In genomic region chr1:161647507-161648360, GRCh38 we compare ENCODE assay signal across 10 cellular contexts. TPM values are rescaled to one million over a fixed set of nuclear protein-coding genes. Genes with fewer than 3 reads are reported as not detected.
A peak's percentile ranks its signal among the peaks of the same experiment; 100 is the strongest.
DNase-seq lines count a peak whose midpoint lies in the region; ATAC-seq, FAIRE-seq and TF ChIP-seq lines count a peak whose summit lies in the region.
"Not testable (repeated sequence)": the region's sequence is repeated elsewhere in the genome, so short reads cannot be mapped to it uniquely, and the experiment has no call there.
"Had no signal": no experiment of that assay in that cellular context is flagged by ENCODE, and none has a peak within 500 bp of the region (broad histone marks: within the 10 kb centered on the region; RNA-seq: fewer than 3 reads in every experiment).

No MANE protein-coding gene starts in this region.

- H3K4me3 Mint-ChIP-seq in CD4-positive, alpha-beta memory T cell = not testable (repeated sequence)

- H3K79me2 ChIP-seq in MM.1S (ENCODE audit: low read length); PC-9 (ENCODE audit: low read depth): not testable (repeated sequence)

- H3K14ac ChIP-seq in mesenchymal stem cell (ENCODE audit: low read length in 2 of 2) = not testable (repeated sequence)

- intact Hi-C loops in CD4-positive, alpha-beta memory T cell (cut with micrococcal nuclease) = loop anchor here (1.0 to 10.0 kb wide), 2 partner anchors 94 to 163 kb away; no protein-coding TSS in a partner anchor
- intact Hi-C loops in PC-9 (cut with micrococcal nuclease; ENCODE audit: unreplicated experiment) = not testable (repeated sequence)

- not testable (repeated sequence) for H3K4ac ChIP-seq in mesenchymal stem cell (ENCODE audit: low read depth in 1 of 2, low read length in 2 of 2)

- H3K4me3 ChIP-seq in CD4-positive, alpha-beta memory T cell (ENCODE audit: low read length in 2 of 2); MM.1S (ENCODE audit: low read length); PC-9; astrocyte of the cerebellum (ENCODE audit: low read depth, low read length); fibroblast of villous mesenchyme (ENCODE audit: low read depth, low read length); mesenchymal stem cell (ENCODE audit: insufficient read depth in 1 of 2, low read depth in 1 of 2, low read length in 2 of 2): not testable (repeated sequence)

- not testable (repeated sequence) for H3K27ac ChIP-seq in CD4-positive, alpha-beta memory T cell (ENCODE audit: low read depth, low read length); MM.1S (ENCODE audit: low read length); PC-9; mesenchymal stem cell (ENCODE audit: low read length, poor library complexity, severe bottlenecking)

- H3K9ac ChIP-seq in MM.1S (ENCODE audit: low read length); mesenchymal stem cell (ENCODE audit: low read length): not testable (repeated sequence)

- H3K9me3 Mint-ChIP-seq in CD4-positive, alpha-beta memory T cell = not testable (repeated sequence)

- not testable (repeated sequence) for H3K36me3 ChIP-seq in CD4-positive, alpha-beta memory T cell (ENCODE audit: insufficient read depth, low read length); MM.1S (replicated peaks; ENCODE audit: insufficient read depth, low read length); PC-9 (ENCODE audit: low read depth); mesenchymal stem cell (ENCODE audit: control insufficient read depth in 1 of 2, insufficient read depth in 2 of 2, low read depth in 1 of 2, low read length in 2 of 2)

- not testable (repeated sequence) for H3K27me3 Mint-ChIP-seq in CD4-positive, alpha-beta memory T cell

- ATAC-seq in stimulated activated naive CD8-positive, alpha-beta T cell treated with anti-CD3 and anti-CD28 coated beads, Interleukin-15, Interleukin-2, amounts not matched to agents 100 U/mL and 50 U/mL, for 24 hours = peak; percentile 59

- H3K79me1 ChIP-seq in mesenchymal stem cell (replicated peaks; ENCODE audit: low read length, poor library complexity, severe bottlenecking) = not testable (repeated sequence)

- not testable (repeated sequence) for H2BK5ac ChIP-seq in mesenchymal stem cell (ENCODE audit: low read depth, low read length, poor library complexity, severe bottlenecking)

- TF ChIP-seq CTCF in MM.1S (IDR thresholded peaks at IDR 0.05; ENCODE audit: low read length) (peak; percentile 29; the same call in 1 of the 2 replicates), PC-9 (conservative IDR thresholded peaks at IDR 0.05) (peak; percentile 68), fibroblast of villous mesenchyme (IDR thresholded peaks at IDR 0.05; ENCODE audit: insufficient read depth, low read depth, low read length) (peak; percentile 53)
- not testable (repeated sequence) for TF ChIP-seq CTCF in astrocyte of the cerebellum (IDR thresholded peaks at IDR 0.05; ENCODE audit: low read depth, low read length, missing control alignments)

- not testable (repeated sequence) for H4K8ac ChIP-seq in mesenchymal stem cell (ENCODE audit: low read length)

- not testable (repeated sequence) for H3K18ac ChIP-seq in mesenchymal stem cell (ENCODE audit: low read depth in 1 of 2, low read length in 2 of 2)

- not testable (repeated sequence) for H3K4me1 Mint-ChIP-seq in CD4-positive, alpha-beta memory T cell

- H2AK5ac ChIP-seq in mesenchymal stem cell (ENCODE audit: low read length, severe bottlenecking) = not testable (repeated sequence)

- CTCF ChIA-PET in CD4-positive, alpha-beta memory T cell (lab: Charles Lee; ENCODE audit: partially characterized antibody) = interaction anchor here (0.8 to 2.3 kb wide), 4 partner anchors 60 to 92 kb away, joined by 3 to 38 read pairs (median 4); no protein-coding TSS in a partner anchor
- CTCF ChIA-PET in PC-9 (lab: Charles Lee) = not testable (repeated sequence)

- 75% methylated on average over 10 of the region's 13 CpGs for WGBS in mesenchymal stem cell

- not testable (repeated sequence) for H3K9me2 ChIP-seq in MM.1S (replicated peaks; ENCODE audit: insufficient read depth, low read length); PC-9 (ENCODE audit: insufficient read depth)

- H3K27me3 ChIP-seq in CD4-positive, alpha-beta memory T cell (ENCODE audit: insufficient read depth, low read length); MM.1S (replicated peaks; ENCODE audit: insufficient read depth, low read length); PC-9 (ENCODE audit: insufficient read depth, low read depth); mesenchymal stem cell (ENCODE audit: control insufficient read depth in 1 of 2, insufficient read depth in 1 of 2, low read length in 2 of 2): not testable (repeated sequence)

- not testable (repeated sequence) for H4K91ac ChIP-seq in mesenchymal stem cell (ENCODE audit: low read length)

- H3K27ac Mint-ChIP-seq in CD4-positive, alpha-beta memory T cell = not testable (repeated sequence)

- peak; percentile 90 for FAIRE-seq in GM18507 (lab: Jason Lieb, UNC)

- not testable (repeated sequence) for H3F3A ChIP-seq in MM.1S (ENCODE audit: insufficient read depth, low read length); PC-9 (ENCODE audit: insufficient read depth, low read depth)

- POLR2A ChIA-PET in CD4-positive, alpha-beta memory T cell (lab: Charles Lee; ENCODE audit: partially characterized antibody) = interaction anchor here (0.9 kb wide), 1 partner anchor 94 kb away, joined by 3 read pairs; no protein-coding TSS in a partner anchor
- POLR2A ChIA-PET in PC-9 (lab: Charles Lee; ENCODE audit: unreplicated experiment) = not testable (repeated sequence)

- H3K9me3 ChIP-seq in CD4-positive, alpha-beta memory T cell (ENCODE audit: control insufficient read depth in 1 of 2, low read length in 2 of 2); MM.1S (replicated peaks; ENCODE audit: insufficient read depth, low read length); PC-9 (ENCODE audit: insufficient read depth, low read depth); mesenchymal stem cell (ENCODE audit: control insufficient read depth, low read length): not testable (repeated sequence)

- H2BK12ac ChIP-seq in mesenchymal stem cell (ENCODE audit: low read length in 2 of 2) = not testable (repeated sequence)

- BruUV-seq in PC-9 (replicated peaks; lab: Mats Ljungman, UMichigan) = not testable (repeated sequence)

- not testable (repeated sequence) for H3K23ac ChIP-seq in mesenchymal stem cell (ENCODE audit: low read length in 2 of 2)

- not testable (repeated sequence) for H3K36me3 Mint-ChIP-seq in CD4-positive, alpha-beta memory T cell

- not testable (repeated sequence) for H2BK120ac ChIP-seq in mesenchymal stem cell (ENCODE audit: low read depth, low read length)

- peak in 4 of 5 donors; percentile 19 to 36 (median 26) for DNase-seq in CD4-positive, alpha-beta memory T cell
- DNase-seq in GM18507 (ENCODE audit: extremely low spot score, insufficient read length, low read depth); stimulated activated naive CD8-positive, alpha-beta T cell treated with anti-CD3 and anti-CD28 coated beads, Interleukin-15, Interleukin-2, amounts not matched to agents 100 U/mL and 50 U/mL, for 24 hours: not testable (repeated sequence)
- DNase-seq in MM.1S = peak; percentile 7
- DNase-seq in PC-9 = peak in 1 of 2 experiments; percentile 37
- DNase-seq in astrocyte of the cerebellum (ENCODE audit: low read depth) = peak; percentile 8
- DNase-seq in fibroblast of villous mesenchyme (ENCODE audit: low read depth) = peak; percentile 57
- peak; percentile 59 for DNase-seq in mesenchymal stem cell

- in situ Hi-C loops in astrocyte of the cerebellum (cut with HindIII; ENCODE audit: low sequenced_read_pairs) = not testable (repeated sequence)

- not testable (repeated sequence) for H4K20me1 ChIP-seq in MM.1S (ENCODE audit: insufficient read depth, low read length); PC-9 (ENCODE audit: insufficient read depth)

- H3K4me2 ChIP-seq in MM.1S (ENCODE audit: low read depth, low read length); PC-9; mesenchymal stem cell (ENCODE audit: low read length, poor library complexity, severe bottlenecking): not testable (repeated sequence)

- H2BK15ac ChIP-seq in mesenchymal stem cell (ENCODE audit: low read depth, poor library complexity, severe bottlenecking) = not testable (repeated sequence)

- H3K4me1 ChIP-seq in CD4-positive, alpha-beta memory T cell (ENCODE audit: insufficient read depth, low read length); MM.1S (ENCODE audit: low read length); PC-9 (replicated peaks; ENCODE audit: insufficient read depth); mesenchymal stem cell (ENCODE audit: control insufficient read depth, insufficient read depth, low read depth, low read length): not testable (repeated sequence)

- H2AFZ ChIP-seq in MM.1S (ENCODE audit: low read length); PC-9; mesenchymal stem cell (ENCODE audit: low read depth, low read length): not testable (repeated sequence)

RNA-seq across cellular contexts. Expression of gene FCGR2B, which starts 15.2 kb away (rescaled TPM):
- total RNA-seq in CD4-positive, alpha-beta memory T cell = under 1 TPM; 0.93 to 0.94 TPM
- 1 to 10 TPM in 1 of 2 donors, under 1 TPM in 1; 0.49 to 2.1 TPM for polyA plus RNA-seq in CD4-positive, alpha-beta memory T cell
- not detected in 2 replicates for total RNA-seq in PC-9 (2021)
- not detected in 2 replicates for total RNA-seq in fibroblast of villous mesenchyme
- polyA plus RNA-seq in mesenchymal stem cell (2013, experiment 1 of 2) = not detected
- not detected for polyA plus RNA-seq in mesenchymal stem cell (2013, experiment 2 of 2)
- total RNA-seq: glomerular endothelial cell had no signal

RNA-seq across cellular contexts. Expression of gene FCGR3B, which starts 16.8 kb away (rescaled TPM):
- not detected for total RNA-seq in CD4-positive, alpha-beta memory T cell
- not detected for polyA plus RNA-seq in CD4-positive, alpha-beta memory T cell
- total RNA-seq in PC-9 (2021) = not detected in 2 replicates
- not detected in 2 replicates for total RNA-seq in fibroblast of villous mesenchyme
- polyA plus RNA-seq in mesenchymal stem cell (2013, experiment 1 of 2) = not detected
- not detected for polyA plus RNA-seq in mesenchymal stem cell (2013, experiment 2 of 2)
- total RNA-seq: activated naive CD8-positive, alpha-beta T cell treated with anti-CD3 and anti-CD28 coated beads for 36 hours; glomerular endothelial cell had no signal

RNA-seq across cellular contexts. Expression of gene FCRLA, which starts 59.3 kb away (rescaled TPM):
- total RNA-seq in CD4-positive, alpha-beta memory T cell = not detected
- 1 to 10 TPM in 1 of 2 donors, under 1 TPM in 1; 0.23 to 2.7 TPM for polyA plus RNA-seq in CD4-positive, alpha-beta memory T cell
- 0.20 TPM in 1 of 2 replicates, not detected in the other for total RNA-seq in PC-9 (2021)
- total RNA-seq in fibroblast of villous mesenchyme = 0.64 and 0.86 TPM in 2 replicates
- polyA plus RNA-seq in mesenchymal stem cell (2013, experiment 1 of 2) = 0.41 TPM
- polyA plus RNA-seq in mesenchymal stem cell (2013, experiment 2 of 2) = 0.27 TPM
- total RNA-seq: glomerular endothelial cell had no signal
